9 cellular contexts compared by ENCODE assay signal in the genomic region with DNA sequence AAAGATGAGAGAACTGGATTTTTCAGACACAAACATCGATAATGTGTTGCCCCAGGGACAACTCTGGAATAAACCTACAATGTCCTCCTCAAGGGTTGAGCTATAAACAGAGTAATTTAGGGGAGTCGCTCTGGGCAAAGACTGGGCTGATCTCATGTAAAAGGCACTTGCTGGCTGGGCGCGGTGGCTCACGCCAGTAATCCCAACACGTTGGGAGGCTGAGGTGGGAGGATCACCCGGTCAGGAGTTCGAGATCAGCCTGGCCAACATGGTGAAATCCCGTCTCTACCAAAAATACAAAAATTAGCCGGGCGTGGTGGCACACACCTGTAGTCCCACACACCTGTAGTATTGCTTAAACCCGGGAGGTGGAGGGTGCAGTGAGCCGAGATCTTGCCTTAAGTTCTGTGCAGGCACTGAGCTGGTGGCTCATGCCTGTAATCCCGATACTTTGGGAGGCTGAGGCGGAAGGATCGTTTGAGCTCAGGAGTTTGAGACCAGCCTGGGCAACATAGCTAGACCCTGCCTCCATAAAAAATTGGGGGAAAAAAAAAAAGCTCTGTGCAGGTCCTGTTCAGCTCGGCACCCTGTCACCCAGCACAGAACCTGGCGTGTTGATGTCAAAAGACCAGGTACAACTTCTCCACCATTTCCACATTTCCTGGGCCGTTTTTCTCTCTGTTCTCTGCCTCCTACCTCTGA.
DNase-seq lines count a peak whose midpoint lies in the region; ATAC-seq and TF ChIP-seq lines count a peak whose summit lies in the region.
"Had no signal": no experiment of that assay in that cellular context is flagged by ENCODE, and none has a peak within 500 bp of the region (broad histone marks: within the 10 kb centered on the region; RNA-seq: fewer than 3 reads in every experiment).

No MANE protein-coding gene starts in this region.

- no peaks in the 10 kb centered on the region for H3K27me3 ChIP-seq in endocrine pancreas (ENCODE audit: control insufficient read depth, insufficient read depth, low read length)
- no peaks in the 10 kb centered on the region for H3K27me3 ChIP-seq in parathyroid adenoma (ENCODE audit: control insufficient read depth, insufficient read depth, low read length)

- H3K9ac ChIP-seq in ES-I3 (ENCODE audit: low read depth, low read length) (peak overlapping the region; percentile 97; the same call in 1 of the 2 replicates), endocrine pancreas (ENCODE audit: control insufficient read depth, insufficient read depth, low read length) (peak overlapping the region; percentile 11), parathyroid adenoma (no peak overlapping the region)

- H3K4me2 ChIP-seq in parathyroid adenoma (ENCODE audit: low read length), result peak overlapping the region; percentile 100

- DNase-seq in NB4 (ENCODE audit: low read depth), result no peak
- no peak for DNase-seq in stimulated activated CD8-positive, alpha-beta memory T cell treated with anti-CD3 and anti-CD28 coated beads, Interleukin-4, amount 100 ng/mL, for 48 hours
- no peak for DNase-seq in cortex of kidney (lab: John Stamatoyannopoulos, UW)
- DNase-seq in COLO668 (lab: John Stamatoyannopoulos, UW; ENCODE audit: unreplicated experiment), result no peak
- DNase-seq: NCI-H187 had no signal

- H2AFZ ChIP-seq in parathyroid adenoma, result no peak overlapping the region

- TF ChIP-seq CTCF in NB4 (IDR thresholded peaks at IDR 0.05; ENCODE audit: low read depth, low read length), result no peak
- TF ChIP-seq CTCF in parathyroid adenoma (IDR thresholded peaks at IDR 0.05), result no peak

- no peak overlapping the region for H3K27ac ChIP-seq in parathyroid adenoma

- H3K9me3 ChIP-seq in ES-I3 (ENCODE audit: control insufficient read depth, insufficient read depth, low read length) (no peaks in the 10 kb centered on the region), endocrine pancreas (ENCODE audit: control insufficient read depth, low read length) (no peaks in the 10 kb centered on the region), parathyroid adenoma (ENCODE audit: control insufficient read depth, low read length) (no peaks in the 10 kb centered on the region)

- ATAC-seq in GM18909 (IDR thresholded peaks at IDR 0.05; ENCODE audit: poor library complexity, unreplicated experiment), result no peak

- peaks cover 4% of the 10 kb centered on the region; the same call in 1 of the 2 replicates for H3K36me3 ChIP-seq in ES-I3 (ENCODE audit: insufficient read depth, low read length)
- peaks cover 4% of the 10 kb centered on the region for H3K36me3 ChIP-seq in endocrine pancreas (ENCODE audit: control insufficient read depth, insufficient read depth, low read length)
- no peaks in the 10 kb centered on the region for H3K36me3 ChIP-seq in parathyroid adenoma (ENCODE audit: control insufficient read depth, insufficient read depth, low read length)

- H3K79me2 ChIP-seq in parathyroid adenoma, result peaks cover 23% of the 10 kb centered on the region

- H3K4me1 ChIP-seq in ES-I3 (ENCODE audit: insufficient read depth, low read length) (no peaks in the 10 kb centered on the region), endocrine pancreas (ENCODE audit: control insufficient read depth, insufficient read depth, low read length) (no peaks in the 10 kb centered on the region), parathyroid adenoma (no peaks in the 10 kb centered on the region)

- peak overlapping the region; percentile 99 for H3K4me3 ChIP-seq in NB4 (ENCODE audit: low read depth, low read length)
- H3K4me3 ChIP-seq in endocrine pancreas (ENCODE audit: control insufficient read depth, insufficient read depth, low read length), result no peak overlapping the region
- peak overlapping the region; percentile 99 for H3K4me3 ChIP-seq in parathyroid adenoma (ENCODE audit: low read depth, low read length)

- TF ChIP-seq POLR2A in NB4 (IDR thresholded peaks at IDR 0.05; ENCODE audit: extremely low read depth, insufficient read length), result no peak
